8 cellular contexts compared by ENCODE assay signal in genomic region chr6:32972353-32973143, GRCh38. TPM values are rescaled to one million over a fixed set of nuclear protein-coding genes. Genes with fewer than 3 reads are reported as not detected.
DNase-seq lines count a peak whose midpoint lies in the region; ATAC-seq and TF ChIP-seq lines count a peak whose summit lies in the region.

No MANE protein-coding gene starts in this region.

- H3K27ac ChIP-seq in HL-60 (replicated peaks) (peak overlapping the region; percentile 82), WERI-Rb-1 (peak overlapping the region; percentile 79), ectodermal cell (ENCODE audit: insufficient read depth, low read depth, low read length, poor library complexity, severe bottlenecking) (peak overlapping the region; percentile 99), temporal lobe (ENCODE audit: low read depth, low read length) (peak overlapping the region; percentile 72)

- H3K4me3 ChIP-seq in HL-60 (replicated peaks; ENCODE audit: insufficient read depth, low read length) (peak overlapping the region; percentile 84), WERI-Rb-1 (ENCODE audit: low read depth, low read length) (peak overlapping the region; percentile 93), ectodermal cell (ENCODE audit: insufficient read depth, low read depth, low read length) (peak overlapping the region; percentile 95)

- no peak for ATAC-seq in HG02885 (IDR thresholded peaks at IDR 0.05; ENCODE audit: poor library complexity, unreplicated experiment)

- 0 to 1% methylated on average over 70 of the region's 70 CpGs for WGBS in ectodermal cell, 2 experiments

- H3K36me3 ChIP-seq in WERI-Rb-1 (peaks cover 78% of the 10 kb centered on the region), ectodermal cell (ENCODE audit: control insufficient read depth, insufficient read depth, low read length) (peaks cover 37% of the 10 kb centered on the region)

- peaks cover 6% of the 10 kb centered on the region for H3K4me1 ChIP-seq in ectodermal cell (ENCODE audit: control insufficient read depth, insufficient read depth, low read length)

- peak; percentile 56 for DNase-seq in DMS 273 treated with DMSO at 0.1 percent for 48 hours (lab: John Stamatoyannopoulos, UW)
- DNase-seq in HL-60 (ENCODE audit: low read depth in 1 of 2, low spot score in 1 of 2): peak in 1 of 2 experiments; percentile 33
- peak; percentile 47 for DNase-seq in WERI-Rb-1
- peak; percentile 38 for DNase-seq in mucosa of gallbladder (ENCODE audit: low spot score)
- no peak for DNase-seq in medulla oblongata (ENCODE audit: extremely low spot score)

- no peak for TF ChIP-seq CTCF in HL-60 (IDR thresholded peaks at IDR 0.05; ENCODE audit: insufficient read depth, low read length)
- TF ChIP-seq CTCF in WERI-Rb-1 (IDR thresholded peaks at IDR 0.05; ENCODE audit: low read depth, low read length): no peak

- H3K27me3 ChIP-seq in HL-60 (ENCODE audit: insufficient read depth, poor library complexity, severe bottlenecking) (no peaks in the 10 kb centered on the region), WERI-Rb-1 (ENCODE audit: insufficient read depth, low read depth, severe bottlenecking) (no peaks in the 10 kb centered on the region), ectodermal cell (ENCODE audit: control insufficient read depth, insufficient read depth, low read length, poor library complexity, severe bottlenecking) (no peaks in the 10 kb centered on the region)

- no peaks in the 10 kb centered on the region for H3K9me3 ChIP-seq in WERI-Rb-1 (ENCODE audit: severe bottlenecking)
- H3K9me3 ChIP-seq in ectodermal cell (ENCODE audit: control insufficient read depth, low read length): no peaks in the 10 kb centered on the region

RNA-seq across cellular contexts. Expression of gene BRD2, which starts 4.2 kb away (rescaled TPM):
- 228 TPM for polyA plus RNA-seq in ectodermal cell (2013, experiment 1 of 4)
- 232 TPM for polyA plus RNA-seq in ectodermal cell (2013, experiment 2 of 4)
- 182 TPM for polyA plus RNA-seq in ectodermal cell (2013, experiment 3 of 4)
- polyA plus RNA-seq in ectodermal cell (2013, experiment 4 of 4): 196 TPM
- 150 TPM for total RNA-seq in mucosa of gallbladder
- total RNA-seq in temporal lobe: 68.6 TPM

RNA-seq across cellular contexts. Expression of gene HLA-DMA, which starts 19.7 kb away (rescaled TPM):
- polyA plus RNA-seq in ectodermal cell (2013, experiment 1 of 4): 13.5 TPM
- 11.5 TPM for polyA plus RNA-seq in ectodermal cell (2013, experiment 2 of 4)
- 9.0 TPM for polyA plus RNA-seq in ectodermal cell (2013, experiment 3 of 4)
- 8.0 TPM for polyA plus RNA-seq in ectodermal cell (2013, experiment 4 of 4)
- total RNA-seq in mucosa of gallbladder: 68.2 TPM
- total RNA-seq in temporal lobe: 1.5 TPM

RNA-seq across cellular contexts. Expression of gene HLA-DMB, which starts 31.7 kb away (rescaled TPM):
- 1.9 TPM for polyA plus RNA-seq in ectodermal cell (2013, experiment 1 of 4)
- polyA plus RNA-seq in ectodermal cell (2013, experiment 2 of 4): 3.1 TPM
- 1.6 TPM for polyA plus RNA-seq in ectodermal cell (2013, experiment 3 of 4)
- polyA plus RNA-seq in ectodermal cell (2013, experiment 4 of 4): 2.0 TPM
- total RNA-seq in mucosa of gallbladder (43.2 TPM), temporal lobe (0.49 TPM)

RNA-seq across cellular contexts. Expression of gene HLA-DOA, which starts 36.8 kb away (rescaled TPM):
- 14.9 TPM for polyA plus RNA-seq in ectodermal cell (2013, experiment 1 of 4)
- 19.6 TPM for polyA plus RNA-seq in ectodermal cell (2013, experiment 2 of 4)
- 12.4 TPM for polyA plus RNA-seq in ectodermal cell (2013, experiment 3 of 4)
- 14.4 TPM for polyA plus RNA-seq in ectodermal cell (2013, experiment 4 of 4)
- 8.4 TPM for total RNA-seq in mucosa of gallbladder
- total RNA-seq in temporal lobe: 0.25 TPM

Comparison
In these comparisons a context has a peak if more than half of its experiments do, and no peak if none do; other contexts are left out.
1. RNA of gene HLA-DMA, which starts 19.7 kb away (total RNA-seq): 68.2 TPM in mucosa of gallbladder (single experiment); 1.5 TPM in temporal lobe (single experiment); every median in the first group is over 10 times any median in the second.
2. RNA of gene HLA-DMB, which starts 31.7 kb away (total RNA-seq): 43.2 TPM in mucosa of gallbladder (single experiment); 0.49 TPM in temporal lobe (single experiment); every median in the first group is over 10 times any median in the second.
3. Peak in every context shown above with its lines, with median percentiles within 50 percentile points of each other: H3K27ac ChIP-seq and H3K4me3 ChIP-seq.